1 cellular context compared by ENCODE assay signal in the genomic region with DNA sequence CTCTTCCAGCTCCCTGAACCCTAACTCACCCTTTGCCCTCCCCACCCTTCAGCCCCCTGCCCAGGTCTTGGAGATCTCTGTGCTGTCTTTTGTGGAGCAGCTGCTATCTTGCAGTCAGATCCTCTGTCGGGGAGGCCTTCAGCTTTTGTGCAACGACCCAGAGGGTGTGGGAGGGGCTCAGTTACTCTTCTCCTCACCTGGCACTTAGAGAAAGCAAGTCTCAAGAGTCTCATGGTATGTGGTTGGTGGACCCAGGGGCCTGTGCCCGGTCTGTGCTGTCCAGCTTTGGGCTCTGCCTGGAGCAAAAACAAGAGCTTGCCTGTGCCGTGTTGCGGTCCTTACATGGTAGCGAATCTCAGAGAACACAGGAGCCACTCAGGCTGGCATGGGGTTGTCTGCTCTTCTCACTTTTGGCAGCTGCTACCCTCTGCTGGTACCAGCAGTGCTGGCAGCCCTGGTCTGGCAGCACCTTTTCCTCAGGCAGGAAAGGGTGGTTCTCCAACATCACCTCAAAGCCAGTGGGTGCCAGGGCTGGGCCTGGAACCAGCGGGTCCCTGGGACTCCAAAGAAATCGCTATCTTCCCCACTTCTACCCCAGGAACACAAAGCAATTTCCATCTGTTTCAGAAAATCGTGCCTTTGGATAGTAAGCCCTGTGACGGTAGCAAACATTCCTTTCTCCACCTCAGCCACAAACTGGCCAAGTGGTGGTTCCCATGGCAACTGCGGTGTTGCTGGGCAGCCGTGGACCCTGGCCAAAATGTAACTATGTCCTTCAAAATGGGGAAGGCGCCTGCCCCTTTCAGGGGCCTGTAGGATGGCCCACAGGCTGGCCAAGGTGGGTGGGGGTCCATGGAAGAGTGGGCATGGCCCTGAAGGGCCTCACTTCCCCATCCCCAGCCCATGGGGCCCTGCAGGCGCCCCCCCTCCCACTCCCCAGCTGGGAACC.
TF ChIP-seq lines count a peak whose summit lies in the region.

No MANE protein-coding gene starts in this region.

TF ChIP-seq in SK-N-SH, 30 proteins besides CTCF, POLR2A, EP300 and RAD21 (continued from another document):
- TF ChIP-seq, protein P1, sequence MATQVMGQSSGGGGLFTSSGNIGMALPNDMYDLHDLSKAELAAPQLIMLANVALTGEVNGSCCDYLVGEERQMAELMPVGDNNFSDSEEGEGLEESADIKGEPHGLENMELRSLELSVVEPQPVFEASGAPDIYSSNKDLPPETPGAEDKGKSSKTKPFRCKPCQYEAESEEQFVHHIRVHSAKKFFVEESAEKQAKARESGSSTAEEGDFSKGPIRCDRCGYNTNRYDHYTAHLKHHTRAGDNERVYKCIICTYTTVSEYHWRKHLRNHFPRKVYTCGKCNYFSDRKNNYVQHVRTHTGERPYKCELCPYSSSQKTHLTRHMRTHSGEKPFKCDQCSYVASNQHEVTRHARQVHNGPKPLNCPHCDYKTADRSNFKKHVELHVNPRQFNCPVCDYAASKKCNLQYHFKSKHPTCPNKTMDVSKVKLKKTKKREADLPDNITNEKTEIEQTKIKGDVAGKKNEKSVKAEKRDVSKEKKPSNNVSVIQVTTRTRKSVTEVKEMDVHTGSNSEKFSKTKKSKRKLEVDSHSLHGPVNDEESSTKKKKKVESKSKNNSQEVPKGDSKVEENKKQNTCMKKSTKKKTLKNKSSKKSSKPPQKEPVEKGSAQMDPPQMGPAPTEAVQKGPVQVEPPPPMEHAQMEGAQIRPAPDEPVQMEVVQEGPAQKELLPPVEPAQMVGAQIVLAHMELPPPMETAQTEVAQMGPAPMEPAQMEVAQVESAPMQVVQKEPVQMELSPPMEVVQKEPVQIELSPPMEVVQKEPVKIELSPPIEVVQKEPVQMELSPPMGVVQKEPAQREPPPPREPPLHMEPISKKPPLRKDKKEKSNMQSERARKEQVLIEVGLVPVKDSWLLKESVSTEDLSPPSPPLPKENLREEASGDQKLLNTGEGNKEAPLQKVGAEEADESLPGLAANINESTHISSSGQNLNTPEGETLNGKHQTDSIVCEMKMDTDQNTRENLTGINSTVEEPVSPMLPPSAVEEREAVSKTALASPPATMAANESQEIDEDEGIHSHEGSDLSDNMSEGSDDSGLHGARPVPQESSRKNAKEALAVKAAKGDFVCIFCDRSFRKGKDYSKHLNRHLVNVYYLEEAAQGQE (IDR thresholded peaks at IDR 0.05; ENCODE audit: low read depth, low read length) = peak; percentile 18; the same call in 1 of the 2 replicates
- no peak for TF ChIP-seq RFX5 (IDR thresholded peaks at IDR 0.05; ENCODE audit: low read length)
- TF ChIP-seq, protein P2, sequence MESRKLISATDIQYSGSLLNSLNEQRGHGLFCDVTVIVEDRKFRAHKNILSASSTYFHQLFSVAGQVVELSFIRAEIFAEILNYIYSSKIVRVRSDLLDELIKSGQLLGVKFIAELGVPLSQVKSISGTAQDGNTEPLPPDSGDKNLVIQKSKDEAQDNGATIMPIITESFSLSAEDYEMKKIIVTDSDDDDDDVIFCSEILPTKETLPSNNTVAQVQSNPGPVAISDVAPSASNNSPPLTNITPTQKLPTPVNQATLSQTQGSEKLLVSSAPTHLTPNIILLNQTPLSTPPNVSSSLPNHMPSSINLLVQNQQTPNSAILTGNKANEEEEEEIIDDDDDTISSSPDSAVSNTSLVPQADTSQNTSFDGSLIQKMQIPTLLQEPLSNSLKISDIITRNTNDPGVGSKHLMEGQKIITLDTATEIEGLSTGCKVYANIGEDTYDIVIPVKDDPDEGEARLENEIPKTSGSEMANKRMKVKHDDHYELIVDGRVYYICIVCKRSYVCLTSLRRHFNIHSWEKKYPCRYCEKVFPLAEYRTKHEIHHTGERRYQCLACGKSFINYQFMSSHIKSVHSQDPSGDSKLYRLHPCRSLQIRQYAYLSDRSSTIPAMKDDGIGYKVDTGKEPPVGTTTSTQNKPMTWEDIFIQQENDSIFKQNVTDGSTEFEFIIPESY (IDR thresholded peaks at IDR 0.05; ENCODE audit: borderline replicate concordance, low read depth) = no peak
